In genomic region chr19:48025480-48025879, GRCh38 we compare ENCODE assay signal across 11 cellular contexts. TPM values are rescaled to one million over a fixed set of nuclear protein-coding genes. Genes with fewer than 3 reads are reported as not detected.
"Had no signal": no experiment of that assay in that cellular context is flagged by ENCODE, and none has a peak within 500 bp of the region (broad histone marks: within the 10 kb centered on the region; RNA-seq: fewer than 3 reads in every experiment).

No MANE protein-coding gene starts in this region.

- H3K27ac ChIP-seq: HL-60, KMS-11 had no signal

- H3K4me1 Mint-ChIP-seq: IgD-negative memory B cell had no signal

- ATAC-seq: HepG2, K562 had no signal

- DNase-seq: IMR-90, KBM-7, KG1 had no signal

- H3K4me3 ChIP-seq: K562 had no signal

- FAIRE-seq: HepG2, HTR-8/SVneo, K562 had no signal

- H3K27ac Mint-ChIP-seq: IgD-negative memory B cell had no signal

- H3K4me2 ChIP-seq: KMS-11 had no signal

- H3K9ac ChIP-seq: KMS-11 had no signal

- H3K4me3 Mint-ChIP-seq: IgD-negative memory B cell had no signal

RNA-seq across cellular contexts. Expression of gene CABP5, which starts 18.4 kb away (rescaled TPM):
- total RNA-seq: HepG2, HT-29, HT1080, IMR-90, K562 had no signal

RNA-seq across cellular contexts. Expression of gene ELSPBP1, which starts 31.0 kb away (rescaled TPM):
- total RNA-seq: HepG2, HT-29, HT1080, IMR-90, K562 had no signal

RNA-seq across cellular contexts. Expression of gene BSPH1, which starts 33.5 kb away (rescaled TPM):
- total RNA-seq: HepG2, HT-29, HT1080, IMR-90, K562 had no signal
